Comparison of ENCODE assay signal across 21 cellular contexts in the genomic region with DNA sequence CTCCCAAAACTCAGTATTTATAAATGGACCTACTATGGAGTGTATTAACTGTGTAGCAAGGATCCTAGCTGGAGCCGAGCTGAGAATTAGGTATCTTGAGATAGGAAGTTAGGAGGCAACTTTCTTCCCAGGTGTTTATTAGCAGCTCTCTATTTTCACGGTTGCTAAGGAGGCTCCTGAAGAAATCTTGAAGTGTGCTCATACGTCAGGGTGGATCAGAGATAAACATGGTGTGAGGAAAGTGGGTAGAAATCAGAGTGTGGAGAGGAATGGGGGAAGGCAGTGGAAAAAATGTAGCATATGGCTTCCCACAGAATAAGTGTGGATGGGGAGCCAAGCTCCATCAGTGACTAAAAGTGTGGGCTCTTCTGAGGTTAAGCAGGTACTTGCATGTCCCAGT.
"Had no signal": no experiment of that assay in that cellular context is flagged by ENCODE, and none has a peak within 500 bp of the region (broad histone marks: within the 10 kb centered on the region; RNA-seq: fewer than 3 reads in every experiment).

No MANE protein-coding gene starts in this region.

- DNase-seq: effector CD4-positive, alpha-beta T cell; endodermal cell; erythroblast; heart left ventricle; hippocampal formation; kidney glomerular epithelial cell; midbrain; occipital lobe; posterior cingulate gyrus; spleen; stimulated activated CD4-positive, alpha-beta T cell treated with anti-CD3 and anti-CD28 coated beads, Interleukin-15, amount 100 ng/mL, for 24 hours; stimulated activated CD4-positive, alpha-beta T cell treated with anti-CD3 and anti-CD28 coated beads, Interleukin-1b, Interleukin-23, amount 100 ng/mL, for 48 hours; stimulated activated CD4-positive, alpha-beta T cell treated with anti-CD3 and anti-CD28 coated beads, Interleukin-4, amount 100 ng/mL, for 24 hours; testis had no signal

- H3K9me3 ChIP-seq: heart left ventricle, spleen, testis, tibial nerve had no signal

- H3K27me3 Mint-ChIP-seq: natural killer cell treated with Interleukin-12 subunit alpha and Interleukin-12 subunit beta and Interleukin-15 and Interleukin-18, amount 100 ng/mL, for 72 hours; stimulated activated memory B cell treated with anti-CD40 and anti-IgM and Interleukin-4, amounts not matched to agents 10 μg/mL and 1 μg/mL and 100 μg/mL, for 72 hours; stimulated activated naive CD8-positive, alpha-beta T cell treated with anti-CD3 and anti-CD28 coated beads, Interleukin-15, Interleukin-2, amounts not matched to agents 100 ng/mL and 50 ng/mL, for 24 hours had no signal

- H3K36me3 Mint-ChIP-seq: memory B cell; natural killer cell treated with Interleukin-12 subunit alpha and Interleukin-12 subunit beta and Interleukin-15 and Interleukin-18, amount 100 ng/mL, for 72 hours; stimulated activated memory B cell treated with anti-CD40 and anti-IgM and Interleukin-4, amounts not matched to agents 10 μg/mL and 1 μg/mL and 100 μg/mL, for 72 hours had no signal

- H3K4me1 Mint-ChIP-seq: endodermal cell; memory B cell; stimulated activated memory B cell treated with anti-CD40 and anti-IgM and Interleukin-4, amounts not matched to agents 10 μg/mL and 1 μg/mL and 100 μg/mL, for 72 hours had no signal

- H3K27ac ChIP-seq: coronary artery, foreskin keratinocyte, heart left ventricle, spleen, testis, tibial nerve had no signal

- H3K27ac Mint-ChIP-seq: endodermal cell; memory B cell; natural killer cell treated with Interleukin-12 subunit alpha and Interleukin-12 subunit beta and Interleukin-15 and Interleukin-18, amount 100 ng/mL, for 72 hours; stimulated activated memory B cell treated with anti-CD40 and anti-IgM and Interleukin-4, amounts not matched to agents 10 μg/mL and 1 μg/mL and 100 μg/mL, for 72 hours; stimulated activated naive CD8-positive, alpha-beta T cell treated with anti-CD3 and anti-CD28 coated beads, Interleukin-15, Interleukin-2, amounts not matched to agents 100 ng/mL and 50 ng/mL, for 24 hours had no signal

- H3K9me3 Mint-ChIP-seq: endodermal cell; stimulated activated memory B cell treated with anti-CD40 and anti-IgM and Interleukin-4, amounts not matched to agents 10 μg/mL and 1 μg/mL and 100 μg/mL, for 72 hours; stimulated activated naive CD8-positive, alpha-beta T cell treated with anti-CD3 and anti-CD28 coated beads, Interleukin-15, Interleukin-2, amounts not matched to agents 100 ng/mL and 50 ng/mL, for 24 hours had no signal

- H3K4me1 ChIP-seq: foreskin keratinocyte, heart left ventricle, spleen, testis, tibial nerve had no signal

- H3K36me3 ChIP-seq: heart left ventricle, spleen, tibial nerve had no signal

- H3K4me3 Mint-ChIP-seq: endodermal cell; memory B cell; natural killer cell treated with Interleukin-12 subunit alpha and Interleukin-12 subunit beta and Interleukin-15 and Interleukin-18, amount 100 ng/mL, for 72 hours; stimulated activated memory B cell treated with anti-CD40 and anti-IgM and Interleukin-4, amounts not matched to agents 10 μg/mL and 1 μg/mL and 100 μg/mL, for 72 hours; stimulated activated naive CD8-positive, alpha-beta T cell treated with anti-CD3 and anti-CD28 coated beads, Interleukin-15, Interleukin-2, amounts not matched to agents 100 ng/mL and 50 ng/mL, for 24 hours had no signal

- H3K4me3 ChIP-seq: coronary artery, heart left ventricle, spleen, testis, tibial nerve had no signal

- H3K27me3 ChIP-seq: foreskin keratinocyte, heart left ventricle, spleen, testis, tibial nerve had no signal
